12 cellular contexts compared by ENCODE assay signal in genomic region chr15:70269991-70270751, GRCh38.
DNase-seq lines count a peak whose midpoint lies in the region; ATAC-seq, FAIRE-seq and TF ChIP-seq lines count a peak whose summit lies in the region.
"Had no signal": no experiment of that assay in that cellular context is flagged by ENCODE, and none has a peak within 500 bp of the region (broad histone marks: within the 10 kb centered on the region; RNA-seq: fewer than 3 reads in every experiment).

No MANE protein-coding gene starts in this region.

- no peaks in the 10 kb centered on the region for H3K27me3 ChIP-seq in OCI-LY3 (ENCODE audit: low read depth, low read length)
- H3K27me3 ChIP-seq: ovary had no signal

- no peaks in the 10 kb centered on the region for H4K20me1 ChIP-seq in OCI-LY3 (ENCODE audit: insufficient read depth, low read length)

- ATAC-seq in sciatic nerve = peak; percentile 17
- no peak for ATAC-seq in activated CD8-positive, alpha-beta T cell treated with anti-CD3 and anti-CD28 coated beads for 36 hours

- H3K9ac ChIP-seq in OCI-LY3 (ENCODE audit: low read length) = peak overlapping the region; percentile 59

- H3K36me3 ChIP-seq in OCI-LY3 (replicated peaks; ENCODE audit: low read depth, low read length) = no peaks in the 10 kb centered on the region
- H3K36me3 ChIP-seq: ovary had no signal

- CTCF ChIA-PET in activated CD8-positive, alpha-beta T cell treated with anti-CD3 and anti-CD28 coated beads for 36 hours (lab: Charles Lee) = interaction anchor here (1.4 to 3.0 kb wide), 2 partner anchors 10 to 197 kb away, joined by 3 to 10 read pairs; no protein-coding TSS in a partner anchor

- no peaks in the 10 kb centered on the region for H3K36me3 Mint-ChIP-seq in activated CD8-positive, alpha-beta T cell treated with anti-CD3 and anti-CD28 coated beads for 36 hours (ENCODE audit: low read depth)

- DNase-seq in Daoy (ENCODE audit: low read depth) (peak; percentile 70), fibroblast of peridontal ligament (ENCODE audit: extremely low read depth) (peak; percentile 14), sciatic nerve (ENCODE audit: low spot score) (peak; percentile 78), H54 (ENCODE audit: insufficient read length, low spot score) (no peak), NCI-H2196 (lab: John Stamatoyannopoulos, UW; ENCODE audit: unreplicated experiment) (no peak), NCI-H1694 (lab: John Stamatoyannopoulos, UW) (no peak)
- no peak for DNase-seq in activated CD8-positive, alpha-beta T cell treated with anti-CD3 and anti-CD28 coated beads for 36 hours
- DNase-seq: immature natural killer cell; NK-92 treated with Interleukin-12 subunit alpha and Interleukin-12 subunit beta, amount 100 ng/mL, for 24 hours had no signal

- FAIRE-seq in H54 (lab: Jason Lieb, UNC) = no peak
- FAIRE-seq: G401.6 had no signal

- H3K4me1 ChIP-seq in OCI-LY3 (ENCODE audit: low read length) = peaks cover 97% of the 10 kb centered on the region

- intact Hi-C loops in sciatic nerve (cut with DNase I) = no loop called here
- intact Hi-C loops in activated CD8-positive, alpha-beta T cell treated with anti-CD3 and anti-CD28 coated beads for 36 hours (cut with micrococcal nuclease) = no loop called here

- peak overlapping the region; percentile 77; the same call in 1 of the 2 replicates for H3K27ac ChIP-seq in OCI-LY3 (ENCODE audit: low read length)
- H3K27ac ChIP-seq: ovary had no signal

- peak overlapping the region; percentile 25; the same call in 1 of the 2 replicates for H3K4me3 ChIP-seq in OCI-LY3 (ENCODE audit: low read length)
- H3K4me3 ChIP-seq: ovary had no signal

- 0 out of 2 replicates have a peak, but pooled peaks cover 3% of the 10 kb centered on the region for H3K79me2 ChIP-seq in OCI-LY3 (ENCODE audit: low read length)

- H3K4me1 Mint-ChIP-seq in activated CD8-positive, alpha-beta T cell treated with anti-CD3 and anti-CD28 coated beads for 36 hours (ENCODE audit: low read depth) = peaks cover 40% of the 10 kb centered on the region

- no peak overlapping the region for H3K4me3 Mint-ChIP-seq in activated CD8-positive, alpha-beta T cell treated with anti-CD3 and anti-CD28 coated beads for 36 hours
- H3K4me3 Mint-ChIP-seq: immature natural killer cell had no signal

- no peak for TF ChIP-seq CTCF in OCI-LY3 (IDR thresholded peaks at IDR 0.05; ENCODE audit: low read depth, low read length)
- no peak for TF ChIP-seq CTCF in activated CD8-positive, alpha-beta T cell treated with anti-CD3 and anti-CD28 coated beads for 36 hours (IDR thresholded peaks at IDR 0.05)

- no peak overlapping the region for H3K27ac Mint-ChIP-seq in activated CD8-positive, alpha-beta T cell treated with anti-CD3 and anti-CD28 coated beads for 36 hours

- POLR2A ChIA-PET in activated CD8-positive, alpha-beta T cell treated with anti-CD3 and anti-CD28 coated beads for 36 hours (lab: Charles Lee) = interaction anchor here (0.6 to 2.5 kb wide), 3 partner anchors 11 to 32 kb away, joined by 3 to 8 read pairs (median 5); no protein-coding TSS in a partner anchor

- no peaks in the 10 kb centered on the region for H3K9me3 ChIP-seq in OCI-LY3 (ENCODE audit: insufficient read depth, low read length)
- H3K9me3 ChIP-seq: ovary had no signal

- H3K4me2 ChIP-seq in OCI-LY3 (ENCODE audit: low read length) = peak overlapping the region; percentile 81

- H2AFZ ChIP-seq in OCI-LY3 (ENCODE audit: low read depth, low read length) = no peak overlapping the region

- TF ChIP-seq POLR2A in H54 (IDR thresholded peaks at IDR 0.05; ENCODE audit: low read depth, low read length) = no peak

- H3K27me3 Mint-ChIP-seq in activated CD8-positive, alpha-beta T cell treated with anti-CD3 and anti-CD28 coated beads for 36 hours = peaks cover 17% of the 10 kb centered on the region

- no peaks in the 10 kb centered on the region for H3K9me3 Mint-ChIP-seq in activated CD8-positive, alpha-beta T cell treated with anti-CD3 and anti-CD28 coated beads for 36 hours
- H3K9me3 Mint-ChIP-seq: immature natural killer cell had no signal

Comparison
In these comparisons a context has a peak if more than half of its experiments do, and no peak if none do; other contexts are left out.
1. DNase-seq: peak in Daoy (single experiment), fibroblast of peridontal ligament (single experiment) and sciatic nerve (single experiment); none in H54 (single experiment), NCI-H2196 (single experiment), activated CD8-positive, alpha-beta T cell treated with anti-CD3 and anti-CD28 coated beads for 36 hours (single experiment) and NCI-H1694 (single experiment).